In the genomic region with DNA sequence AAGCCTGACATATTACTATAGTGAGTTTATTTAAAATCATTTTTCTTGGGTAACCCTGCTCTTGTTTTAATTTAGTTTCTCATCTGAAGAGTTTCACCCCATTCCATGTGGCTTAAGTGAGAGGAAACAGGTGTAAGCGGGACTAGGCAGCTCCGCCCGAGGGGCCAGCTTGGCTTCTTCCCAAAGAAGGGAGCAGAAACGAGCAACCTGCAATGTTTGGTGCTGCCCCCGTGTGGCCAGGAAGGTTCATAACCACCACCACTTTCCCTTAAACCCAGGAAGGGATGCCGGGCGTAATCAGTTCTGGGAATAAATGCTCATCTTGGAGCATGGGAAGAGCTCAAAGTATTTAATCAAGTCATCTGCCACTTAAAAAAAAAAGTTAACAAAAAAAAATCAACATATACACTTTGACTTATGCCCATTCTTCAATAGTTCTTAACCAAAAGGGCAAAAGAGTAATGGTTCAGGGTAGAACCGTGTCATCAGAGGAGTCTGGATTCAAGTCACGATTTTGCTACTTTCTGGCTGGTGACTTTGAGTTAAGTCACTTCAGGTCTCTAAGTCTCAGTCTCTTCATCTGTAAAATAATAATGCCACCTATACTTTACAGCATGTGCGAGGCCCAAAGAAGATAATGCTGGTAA, we compare ENCODE assay signal across 7 cellular contexts.
DNase-seq lines count a peak whose midpoint lies in the region; ATAC-seq and TF ChIP-seq lines count a peak whose summit lies in the region.

No MANE protein-coding gene starts in this region.

- WGBS in right lobe of liver (ENCODE audit: insufficient coverage, low coverage, low lambda C conversion rate, missing lambda C conversion rate) = 31% methylated on average over 9 of the region's 10 CpGs

- H3K27ac ChIP-seq in coronary artery = peak overlapping the region in 1 of 2 donors; percentile 11
- H3K27ac ChIP-seq in right lobe of liver = no peak overlapping the region

- TF ChIP-seq POLR2A in right lobe of liver (IDR thresholded peaks at IDR 0.05) = no peak

- H3K4me1 ChIP-seq in right lobe of liver = no peaks in the 10 kb centered on the region

- no peaks in the 10 kb centered on the region for H3K9me3 ChIP-seq in right lobe of liver

- TF ChIP-seq CTCF in GM13977 (IDR thresholded peaks at IDR 0.05; ENCODE audit: extremely low read depth, insufficient read depth, missing control alignments) (peak; percentile 86), coronary artery (IDR thresholded peaks at IDR 0.05) (peak; percentile 76), right lobe of liver (IDR thresholded peaks at IDR 0.05) (peak; percentile 55 to 80 (median 78))

- in situ Hi-C loops in GM13977 (cut with MboI; ENCODE audit: low pct_unique_long_range_greater_than_20kb, low sequenced_read_pairs, unreplicated experiment) = no loop called here

- intact Hi-C loops in right lobe of liver (cut with DNase I) = loop anchor here (10.0 kb wide), 2 partner anchors 153 to 163 kb away; a partner anchor contains a TSS

- DNase-seq in GM13977 (ENCODE audit: low spot score) = peak; percentile 79
- peak; percentile 70 for DNase-seq in NCI-H460 (ENCODE audit: extremely low read depth, low read depth)
- peak; percentile 82 for DNase-seq in activated CD4-positive, alpha-beta T cell treated with anti-CD3 and anti-CD28 coated beads for 48 hours
- DNase-seq in coronary artery (ENCODE audit: low spot score) = no peak
- peak; percentile 62 to 74 (median 73) for DNase-seq in right lobe of liver
- DNase-seq in stimulated activated CD4-positive, alpha-beta T cell treated with anti-CD3 and anti-CD28 coated beads, TNF-alpha, amount 100 ng/mL, for 48 hours (ENCODE audit: low read depth in 3 of 3) = peak; percentile 34 to 68 (median 46)

- peak overlapping the region; percentile 12 for H3K4me3 ChIP-seq in coronary artery
- no peak overlapping the region for H3K4me3 ChIP-seq in right lobe of liver

- peaks cover 0 to 5% (median under 1%) of the 10 kb centered on the region in 4 donors for H3K36me3 ChIP-seq in right lobe of liver

- H3K27me3 ChIP-seq in right lobe of liver = no peaks in the 10 kb centered on the region

- peak; percentile 63 for ATAC-seq in HG02981 (IDR thresholded peaks at IDR 0.05; ENCODE audit: unreplicated experiment)
- peak; percentile 85 to 91 (median 87) for ATAC-seq in right lobe of liver
